ENCODE assay signal across 1 cellular context in genomic region chr4:781493-782216, GRCh38.
TF ChIP-seq lines count a peak whose summit lies in the region.

No MANE protein-coding gene starts in this region.

TF ChIP-seq in K562, 482 proteins besides CTCF, POLR2A, EP300 and RAD21 (continued from another document):
- no peak for TF ChIP-seq TCFL5 (CRISPR knock-in tag; conservative IDR thresholded peaks at IDR 0.05)
- TF ChIP-seq TAL1 (IDR thresholded peaks at IDR 0.05): no peak
- no peak for TF ChIP-seq MTA2 (IDR thresholded peaks at IDR 0.05; ENCODE audit: low read depth)
- TF ChIP-seq ZNF583 (CRISPR knock-in tag; IDR thresholded peaks at IDR 0.05): no peak
- no peak for TF ChIP-seq HSF4 (CRISPR knock-in tag; IDR thresholded peaks at IDR 0.05; ENCODE audit: borderline replicate concordance)
- TF ChIP-seq MYC (IDR thresholded peaks at IDR 0.05; ENCODE audit: low read depth, low read length): peak; percentile 78
- TF ChIP-seq MYC (CRISPR knock-in tag; IDR thresholded peaks at IDR 0.05; ENCODE audit: borderline replicate concordance, low read depth): peak; percentile 35; the same call in 1 of the 2 replicates
- no peak for TF ChIP-seq SIRT6 (IDR thresholded peaks at IDR 0.05; ENCODE audit: low read depth, low read length)
- peak; percentile 66; the same call in 1 of the 2 replicates for TF ChIP-seq KAT7 (CRISPR knock-in tag; IDR thresholded peaks at IDR 0.05; ENCODE audit: borderline replicate concordance)
- peak; percentile 56; the same call in 1 of the 2 replicates for TF ChIP-seq LCOR (CRISPR knock-in tag; IDR thresholded peaks at IDR 0.05)
- TF ChIP-seq HLTF (IDR thresholded peaks at IDR 0.05): no peak
- no peak for TF ChIP-seq CREBBP (IDR thresholded peaks at IDR 0.05; ENCODE audit: low read depth, low read length)
- TF ChIP-seq CEBPB (tag; IDR thresholded peaks at IDR 0.05): no peak
- TF ChIP-seq ZNF134 (CRISPR knock-in tag; conservative IDR thresholded peaks at IDR 0.05): no peak
- no peak for TF ChIP-seq ZKSCAN8 (CRISPR knock-in tag; IDR thresholded peaks at IDR 0.05)
- TF ChIP-seq ZNF318 (IDR thresholded peaks at IDR 0.05; ENCODE audit: borderline replicate concordance in 1 of 2, low read depth in 1 of 2): no peak
- no peak for TF ChIP-seq RERE (CRISPR knock-in tag; IDR thresholded peaks at IDR 0.05; ENCODE audit: borderline replicate concordance)
- no peak for TF ChIP-seq ZFP91 (CRISPR knock-in tag; IDR thresholded peaks at IDR 0.05)
- no peak for TF ChIP-seq ZNF395 (CRISPR knock-in tag; IDR thresholded peaks at IDR 0.05)
- TF ChIP-seq ZNF639 (CRISPR knock-in tag; conservative IDR thresholded peaks at IDR 0.05 in 1 of 2, IDR thresholded peaks at IDR 0.05 in 1 of 2): peak in 1 of 2 experiments; percentile 83; a peak in 2 of 4 replicates
- TF ChIP-seq MAFF (IDR thresholded peaks at IDR 0.05; ENCODE audit: low read length): no peak
- no peak for TF ChIP-seq NFATC3 (IDR thresholded peaks at IDR 0.05)
- TF ChIP-seq REST (CRISPR knock-in tag; IDR thresholded peaks at IDR 0.05; ENCODE audit: low read depth): no peak
- TF ChIP-seq SRSF1 (IDR thresholded peaks at IDR 0.05; ENCODE audit: low read depth, low read length): no peak
- TF ChIP-seq ZNF830 (CRISPR knock-in tag; IDR thresholded peaks at IDR 0.05): 0 out of 2 replicates have a peak, but pooled peaks have one; percentile 42
- TF ChIP-seq CSDE1 (IDR thresholded peaks at IDR 0.05): no peak
- no peak for TF ChIP-seq ZNF280A (IDR thresholded peaks at IDR 0.05; ENCODE audit: low read depth, partially characterized antibody)
- no peak for TF ChIP-seq CGGBP1 (CRISPR knock-in tag; IDR thresholded peaks at IDR 0.05)
- no peak for TF ChIP-seq GATA2 (CRISPR knock-in tag; IDR thresholded peaks at IDR 0.05)
